8 cellular contexts compared by ENCODE assay signal in the genomic region with DNA sequence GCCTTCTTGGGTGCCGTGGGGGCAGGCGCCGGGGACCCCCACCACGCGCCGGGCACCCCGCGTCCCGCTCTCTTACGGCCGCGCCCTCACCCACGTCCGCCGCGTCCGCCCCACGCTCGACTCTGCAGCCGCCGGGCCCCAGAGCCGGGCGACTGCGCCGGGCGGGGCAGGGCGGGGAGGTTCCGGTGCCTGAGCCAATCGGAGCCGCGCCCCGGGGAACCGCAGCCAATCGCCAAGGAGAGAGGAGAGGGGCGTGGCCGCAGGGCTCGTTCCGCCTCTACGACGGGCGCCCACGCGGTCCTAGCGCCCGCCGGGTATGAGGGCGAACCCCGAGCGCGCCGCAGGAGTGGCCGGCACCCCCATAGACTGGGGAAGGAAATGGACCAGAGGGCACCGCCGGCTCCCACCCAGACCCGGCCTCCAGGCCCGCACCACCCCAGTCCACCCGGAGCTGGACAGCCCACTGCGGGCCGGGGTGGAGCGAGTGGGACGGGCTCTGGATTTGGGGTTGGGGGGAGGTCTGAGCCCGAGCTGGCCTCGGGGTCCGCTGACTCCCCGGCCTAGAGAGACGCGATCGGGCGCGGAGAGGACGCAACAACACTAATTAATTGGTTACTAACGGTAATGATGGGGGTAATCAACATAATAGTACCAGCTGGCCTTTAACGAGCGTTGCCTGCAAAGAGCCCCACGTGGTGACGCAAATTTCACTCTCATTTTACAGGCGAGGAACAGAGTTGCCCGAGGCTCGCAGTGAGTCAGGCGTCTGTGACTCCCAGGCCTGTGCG. TPM values are rescaled to one million over a fixed set of nuclear protein-coding genes. Genes with fewer than 3 reads are reported as not detected.
DNase-seq lines count a peak whose midpoint lies in the region; ATAC-seq and TF ChIP-seq lines count a peak whose summit lies in the region.

Gene MFSD12 (minus strand): TSS at position 126 of the 788 bp plus-strand sequence. CDS start 183 bp downstream, outside the sequence.

- peaks cover 0 to 3% (median 0%) of the 10 kb centered on the region in 8 donors for H3K9me3 Mint-ChIP-seq in CD4-positive, alpha-beta memory T cell
- no peaks in the 10 kb centered on the region for H3K9me3 Mint-ChIP-seq in activated CD4-positive, alpha-beta memory T cell treated with anti-CD3 and anti-CD28 coated beads, Interleukin-2, amount 10 ng/mL, durations not matched to agents 7 days and 5 days

- peak within 1 kb of the TSS; percentile 92 to 99 (median 97) for H3K27ac Mint-ChIP-seq in CD4-positive, alpha-beta memory T cell
- H3K27ac Mint-ChIP-seq in activated CD4-positive, alpha-beta memory T cell treated with anti-CD3 and anti-CD28 coated beads, Interleukin-2, amount 10 ng/mL, durations not matched to agents 7 days and 5 days = peak within 1 kb of the TSS; percentile 73

- peak; percentile 78 for ATAC-seq in GM19452 (IDR thresholded peaks at IDR 0.05; ENCODE audit: unreplicated experiment)
- ATAC-seq in HG03575 (IDR thresholded peaks at IDR 0.05; ENCODE audit: extremely low read depth, insufficient number of reproducible peaks, low FRiP score, unreplicated experiment) = peak; percentile 38
- ATAC-seq in lung (ENCODE audit: insufficient read depth, low FRiP score) = peak; percentile 99

- H3K36me3 Mint-ChIP-seq in CD4-positive, alpha-beta memory T cell = peaks cover 0 to 10% of the 10 kb centered on the region in 2 donors
- peaks cover 7% of the 10 kb centered on the region for H3K36me3 Mint-ChIP-seq in activated CD4-positive, alpha-beta memory T cell treated with anti-CD3 and anti-CD28 coated beads, Interleukin-2, amount 10 ng/mL, durations not matched to agents 7 days and 5 days (ENCODE audit: low read depth)

- peak; percentile 90 to 94 (median 93) for DNase-seq in CD4-positive, alpha-beta memory T cell
- DNase-seq in NCI-H82 (lab: John Stamatoyannopoulos, UW) (peak; percentile 94), ecto neural progenitor cell (ENCODE audit: low spot score) (peak; percentile 96), lung (ENCODE audit: low spot score) (peak; percentile 93)
- peak; percentile 94 for DNase-seq in activated CD4-positive, alpha-beta memory T cell treated with anti-CD3 and anti-CD28 coated beads, Interleukin-2, amount 10 ng/mL, durations not matched to agents 7 days and 5 days
- peak; percentile 90 to 96 (median 94) for DNase-seq in stimulated activated CD4-positive, alpha-beta T cell treated with anti-CD3 and anti-CD28 coated beads, TNF-alpha, amount 100 ng/mL, for 24 hours (ENCODE audit: low read depth in 3 of 3)

- no peaks in the 10 kb centered on the region for H3K9me3 ChIP-seq in CD4-positive, alpha-beta memory T cell (ENCODE audit: control insufficient read depth in 1 of 2, low read length in 2 of 2)
- no peaks in the 10 kb centered on the region for H3K9me3 ChIP-seq in lung (ENCODE audit: control insufficient read depth in 2 of 2, insufficient read depth in 1 of 2, low read length in 1 of 2)

- CTCF ChIA-PET in CD4-positive, alpha-beta memory T cell (lab: Charles Lee; ENCODE audit: partially characterized antibody) = interaction anchor here (1.1 to 4.3 kb wide), 5 partner anchors 12 to 28 kb away, joined by 3 to 49 read pairs (median 5); partner anchors contain the start of gene GIPC3
- CTCF ChIA-PET in activated CD4-positive, alpha-beta memory T cell treated with anti-CD3 and anti-CD28 coated beads, Interleukin-2, amount 10 ng/mL, durations not matched to agents 7 days and 5 days (lab: Charles Lee) = interaction anchor here (0.6 to 5.3 kb wide), 3 partner anchors 10 to 43 kb away, joined by 3 to 40 read pairs (median 5); no protein-coding TSS in a partner anchor

- no peaks in the 10 kb centered on the region for H3K27me3 ChIP-seq in CD4-positive, alpha-beta memory T cell (ENCODE audit: insufficient read depth, low read length)
- no peaks in the 10 kb centered on the region for H3K27me3 ChIP-seq in lung (ENCODE audit: control insufficient read depth, insufficient read depth)

- peaks cover 47% of the 10 kb centered on the region for H3K4me1 ChIP-seq in CD4-positive, alpha-beta memory T cell (ENCODE audit: insufficient read depth, low read length)
- peaks cover 0 to 16% of the 10 kb centered on the region in 2 donors for H3K4me1 ChIP-seq in lung (ENCODE audit: control insufficient read depth in 2 of 2, insufficient read depth in 2 of 2, low read length in 2 of 2)

- peaks cover 0 to 1% of the 10 kb centered on the region in 2 donors for H3K27me3 Mint-ChIP-seq in CD4-positive, alpha-beta memory T cell
- H3K27me3 Mint-ChIP-seq in activated CD4-positive, alpha-beta memory T cell treated with anti-CD3 and anti-CD28 coated beads, Interleukin-2, amount 10 ng/mL, durations not matched to agents 7 days and 5 days = no peaks in the 10 kb centered on the region

- H3K36me3 ChIP-seq in CD4-positive, alpha-beta memory T cell (ENCODE audit: insufficient read depth, low read length) = no peaks in the 10 kb centered on the region
- H3K36me3 ChIP-seq in lung (ENCODE audit: control insufficient read depth in 2 of 2, insufficient read depth in 2 of 2, low read length in 2 of 2) = no peaks in the 10 kb centered on the region

- POLR2A ChIA-PET in CD4-positive, alpha-beta memory T cell (lab: Charles Lee; ENCODE audit: partially characterized antibody) = interaction anchor here (0.6 to 7.2 kb wide), 22 partner anchors 10 to 689 kb away, joined by 3 to 54 read pairs (median 4); partner anchors contain the start of genes FZR1, GIPC3, HMG20B and TEKTIP1
- POLR2A ChIA-PET in activated CD4-positive, alpha-beta memory T cell treated with anti-CD3 and anti-CD28 coated beads, Interleukin-2, amount 10 ng/mL, durations not matched to agents 7 days and 5 days (lab: Charles Lee) = interaction anchor here (0.6 to 5.7 kb wide), 9 partner anchors 11 to 428 kb away, joined by 3 to 42 read pairs (median 4); partner anchors contain the start of genes DOHH, EEF2, FZR1 and HMG20B

- intact Hi-C loops in CD4-positive, alpha-beta memory T cell (cut with micrococcal nuclease) = loop anchor here (1.0 kb wide), 2 partner anchors 15 to 70 kb away; partner anchors contain the start of gene HMG20B

- 1% methylated on average over 65 to 81 of the region's 81 CpGs for WGBS in lung, 2 donors

- H3K27ac ChIP-seq in CD4-positive, alpha-beta memory T cell (ENCODE audit: low read depth, low read length) = peak within 1 kb of the TSS; percentile 74
- peak within 1 kb of the TSS; percentile 62 to 70 for H3K27ac ChIP-seq in lung (ENCODE audit: low read depth in 1 of 2, low read length in 1 of 2)

- H3K4me3 ChIP-seq in CD4-positive, alpha-beta memory T cell (ENCODE audit: low read length in 2 of 2) = peak within 1 kb of the TSS; percentile 81 to 84
- peak within 1 kb of the TSS; percentile 93 for H3K4me3 ChIP-seq in lung

- H3K4me3 Mint-ChIP-seq in CD4-positive, alpha-beta memory T cell = peak within 1 kb of the TSS; percentile 92 to 99 (median 96)
- H3K4me3 Mint-ChIP-seq in activated CD4-positive, alpha-beta memory T cell treated with anti-CD3 and anti-CD28 coated beads, Interleukin-2, amount 10 ng/mL, durations not matched to agents 7 days and 5 days = peak within 1 kb of the TSS; percentile 86

- peak; percentile 18 for TF ChIP-seq CTCF in lung (IDR thresholded peaks at IDR 0.05; ENCODE audit: control extremely low read depth, extremely low read depth)

- peaks cover 21 to 42% (median 32%) of the 10 kb centered on the region in 4 donors for H3K4me1 Mint-ChIP-seq in CD4-positive, alpha-beta memory T cell
- H3K4me1 Mint-ChIP-seq in activated CD4-positive, alpha-beta memory T cell treated with anti-CD3 and anti-CD28 coated beads, Interleukin-2, amount 10 ng/mL, durations not matched to agents 7 days and 5 days = peaks cover 37% of the 10 kb centered on the region

RNA-seq across cellular contexts. Expression of gene MFSD12, which starts in this region (rescaled TPM):
- 100 to 1,000 TPM; 128 to 136 TPM for total RNA-seq in CD4-positive, alpha-beta memory T cell
- polyA plus RNA-seq in CD4-positive, alpha-beta memory T cell = 10 to 100 TPM; 45.5 to 54.3 TPM
- total RNA-seq in activated CD4-positive, alpha-beta memory T cell treated with anti-CD3 and anti-CD28 coated beads, Interleukin-2, amount 10 ng/mL, durations not matched to agents 7 days and 5 days = 10 to 100 TPM; 51.4 to 55.1 TPM
- total RNA-seq in lung = 10 to 100 TPM; 25.5 to 78.4 TPM
- polyA plus RNA-seq in lung = 10 to 100 TPM; 60.0 to 64.4 TPM

Comparison
In these comparisons a context has a peak if more than half of its experiments do, and no peak if none do; other contexts are left out.
1. Peak in every context shown above with its lines: DNase-seq, ATAC-seq, H3K4me3 ChIP-seq and H3K27ac ChIP-seq.
2. ATAC-seq: peak in every context shown above with its lines; median percentile 99 in lung; 78 in GM19452; 38 in HG03575.